In the genomic region with DNA sequence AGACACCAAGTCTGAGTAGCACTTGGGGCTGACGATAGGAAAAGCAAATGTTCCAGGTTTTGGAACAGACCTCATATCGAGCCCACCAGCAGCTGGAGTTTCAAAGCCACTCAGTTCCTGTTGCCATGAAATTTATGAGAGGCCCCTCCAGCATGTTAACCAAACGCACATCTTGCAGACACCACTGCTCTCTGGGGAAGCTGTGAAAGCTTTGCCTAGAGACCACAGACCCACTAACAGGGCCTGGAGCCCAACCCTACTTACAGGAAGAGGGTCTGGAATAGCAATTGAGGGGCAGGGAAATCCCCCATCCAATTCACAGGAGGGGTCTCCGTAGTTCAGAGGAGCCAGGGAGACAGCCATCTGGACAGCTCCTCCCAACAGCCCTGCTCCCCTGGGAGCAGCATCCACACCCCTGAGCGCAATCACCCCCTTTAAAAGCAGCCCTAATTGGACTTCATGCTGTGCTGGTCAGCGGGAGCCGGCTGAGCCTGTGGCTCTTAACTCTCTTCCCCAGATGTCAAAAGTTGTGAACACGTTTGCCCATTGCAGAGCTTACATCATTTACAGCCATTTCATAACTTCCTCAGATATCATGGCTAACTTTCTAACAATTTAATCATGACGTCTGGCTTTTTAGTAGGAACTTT, we compare ENCODE assay signal across 16 cellular contexts.
DNase-seq lines count a peak whose midpoint lies in the region; ATAC-seq lines count a peak whose summit lies in the region.
"Had no signal": no experiment of that assay in that cellular context is flagged by ENCODE, and none has a peak within 500 bp of the region (broad histone marks: within the 10 kb centered on the region; RNA-seq: fewer than 3 reads in every experiment).

No MANE protein-coding gene starts in this region.

- intact Hi-C loops in dendritic cell treated with granulocyte-macrophage colony-stimulating factor and Interleukin-4, amounts not matched to agents 40 ng/mL and 50 ng/mL, for 4 days (cut with micrococcal nuclease) = loop anchor here (5.0 kb wide), 1 partner anchor 45 kb away; no protein-coding TSS in a partner anchor

- H3K4me3 Mint-ChIP-seq in dendritic cell treated with granulocyte-macrophage colony-stimulating factor and Interleukin-4, amounts not matched to agents 40 ng/mL and 50 ng/mL, for 4 days = peak overlapping the region; percentile 30
- H3K4me3 Mint-ChIP-seq: IgD-negative memory B cell; stimulated activated naive B cell treated with anti-CD40 and anti-IgM and Interleukin-4, amounts not matched to agents 10 μg/mL and 1 μg/mL and 100 μg/mL, for 72 hours had no signal

- peaks cover 86% of the 10 kb centered on the region for H3K4me1 Mint-ChIP-seq in dendritic cell treated with granulocyte-macrophage colony-stimulating factor and Interleukin-4, amounts not matched to agents 40 ng/mL and 50 ng/mL, for 4 days (ENCODE audit: low read depth)

- H3K27ac Mint-ChIP-seq in dendritic cell treated with granulocyte-macrophage colony-stimulating factor and Interleukin-4, amounts not matched to agents 40 ng/mL and 50 ng/mL, for 4 days = peak overlapping the region; percentile 91
- H3K27ac Mint-ChIP-seq: IgD-negative memory B cell; stimulated activated naive B cell treated with anti-CD40 and anti-IgM and Interleukin-4, amounts not matched to agents 10 μg/mL and 1 μg/mL and 100 μg/mL, for 72 hours had no signal

- DNase-seq in NCI-H82 (lab: John Stamatoyannopoulos, UW) (peak; percentile 50), NCI-H82 treated with DMSO at 0.1 percent for 48 hours (lab: John Stamatoyannopoulos, UW; ENCODE audit: unreplicated experiment) (no peak), NCI-H2171 (lab: John Stamatoyannopoulos, UW) (peak; percentile 17), retina (peak; percentile 69), Ammon's horn (ENCODE audit: low spot score) (no peak), NCI-H2196 (lab: John Stamatoyannopoulos, UW; ENCODE audit: unreplicated experiment) (no peak)
- DNase-seq: activated CD4-positive, alpha-beta T cell treated with anti-CD3 and anti-CD28 coated beads for 1 hour; activated naive CD8-positive, alpha-beta T cell treated with anti-CD3 and anti-CD28 coated beads, Interleukin-2, amount 10 ng/mL, durations not matched to agents 7 days and 5 days; effector CD8-positive, alpha-beta T cell; foreskin fibroblast; NCI-H187; ovary; stimulated activated naive B cell treated with anti-CD40 and anti-IgM and Interleukin-4, amounts not matched to agents 10 μg/mL and 1 μg/mL and 100 μg/mL, for 72 hours had no signal

- H3K9me3 Mint-ChIP-seq in dendritic cell treated with granulocyte-macrophage colony-stimulating factor and Interleukin-4, amounts not matched to agents 40 ng/mL and 50 ng/mL, for 4 days = no peaks in the 10 kb centered on the region
- H3K9me3 Mint-ChIP-seq: activated naive CD8-positive, alpha-beta T cell treated with anti-CD3 and anti-CD28 coated beads, Interleukin-2, amount 10 ng/mL, durations not matched to agents 7 days and 5 days; IgD-negative memory B cell; stimulated activated naive B cell treated with anti-CD40 and anti-IgM and Interleukin-4, amounts not matched to agents 10 μg/mL and 1 μg/mL and 100 μg/mL, for 72 hours had no signal

- H3K27me3 Mint-ChIP-seq in dendritic cell treated with granulocyte-macrophage colony-stimulating factor and Interleukin-4, amounts not matched to agents 40 ng/mL and 50 ng/mL, for 4 days = no peaks in the 10 kb centered on the region

- no peak for ATAC-seq in GM21367 (IDR thresholded peaks at IDR 0.05; ENCODE audit: unreplicated experiment)
- ATAC-seq: stimulated activated naive B cell treated with anti-CD40 and anti-IgM and Interleukin-4, amounts not matched to agents 10 μg/mL and 1 μg/mL and 100 μg/mL, for 72 hours had no signal

- peaks cover 11% of the 10 kb centered on the region for H3K36me3 Mint-ChIP-seq in dendritic cell treated with granulocyte-macrophage colony-stimulating factor and Interleukin-4, amounts not matched to agents 40 ng/mL and 50 ng/mL, for 4 days (ENCODE audit: low read depth)
- H3K36me3 Mint-ChIP-seq: IgD-negative memory B cell; stimulated activated naive B cell treated with anti-CD40 and anti-IgM and Interleukin-4, amounts not matched to agents 10 μg/mL and 1 μg/mL and 100 μg/mL, for 72 hours had no signal

Comparison
In these comparisons a context has a peak if more than half of its experiments do, and no peak if none do; other contexts are left out.
1. DNase-seq: peak in NCI-H82 (single experiment), NCI-H2171 (single experiment) and retina (single experiment); none in NCI-H82 treated with DMSO at 0.1 percent for 48 hours (single experiment), Ammon's horn (single experiment) and NCI-H2196 (single experiment).